ENCODE assay signal across 8 cellular contexts in the genomic region with DNA sequence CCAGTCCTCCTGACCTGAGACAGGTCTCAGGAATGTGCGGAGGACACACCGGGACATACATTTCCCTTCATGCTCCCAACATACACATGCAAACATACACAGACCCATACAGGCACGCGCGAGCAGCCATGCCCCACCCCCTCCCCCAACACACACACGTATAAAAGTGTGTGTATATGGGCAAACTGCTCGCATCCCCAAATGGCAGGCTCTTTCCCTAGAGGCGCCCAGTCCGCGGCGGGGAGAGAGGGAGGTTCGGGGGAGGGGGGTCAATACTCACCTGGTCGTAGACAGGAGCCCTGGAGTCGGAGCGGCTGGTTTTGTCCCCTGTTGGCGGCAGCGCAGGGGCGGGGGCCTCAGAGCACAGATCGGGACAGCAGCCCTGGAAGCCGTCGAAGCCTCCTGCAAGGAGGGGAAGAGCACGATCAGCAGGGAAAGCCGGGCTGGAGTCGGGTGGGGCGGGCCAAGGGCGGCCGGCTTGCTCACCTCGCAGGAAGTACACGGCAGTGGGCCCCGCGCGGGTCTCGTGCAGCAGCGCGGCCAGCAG. TPM values are rescaled to one million over a fixed set of nuclear protein-coding genes. Genes with fewer than 3 reads are reported as not detected.
A peak's percentile ranks its signal among the peaks of the same experiment; 100 is the strongest.
DNase-seq lines count a peak whose midpoint lies in the region; ATAC-seq, FAIRE-seq and TF ChIP-seq lines count a peak whose summit lies in the region.

No MANE protein-coding gene starts in this region.

- H3K36me3 ChIP-seq in kidney epithelial cell (ENCODE audit: control insufficient read depth, insufficient read depth, low read length) = no peaks in the 10 kb centered on the region

- no peak for TF ChIP-seq CTCF in kidney epithelial cell (IDR thresholded peaks at IDR 0.05; ENCODE audit: insufficient read depth, low read length, poor library complexity, severe bottlenecking)

- H3K4me3 ChIP-seq in kidney epithelial cell (ENCODE audit: low read depth, low read length) = peak overlapping the region; percentile 35

- peak; percentile 30 for FAIRE-seq in GM12892 (lab: Jason Lieb, UNC)

- ATAC-seq in stimulated activated naive CD8-positive, alpha-beta T cell treated with anti-CD3 and anti-CD28 coated beads, Interleukin-15, Interleukin-2, amounts not matched to agents 100 U/mL and 50 U/mL, for 24 hours = no peak
- ATAC-seq in HG02678 (IDR thresholded peaks at IDR 0.05; ENCODE audit: unreplicated experiment) = no peak

- DNase-seq in GM12892 (ENCODE audit: insufficient read length) = no peak
- peak; percentile 48 for DNase-seq in NCI-H146 treated with DMSO at 0.1 percent for 48 hours (lab: John Stamatoyannopoulos, UW; ENCODE audit: unreplicated experiment)
- DNase-seq in activated naive CD4-positive, alpha-beta T cell treated with anti-CD3 and anti-CD28 coated beads, Interleukin-2, amount 50 U/mL, for 16 hours = peak; percentile 63
- no peak for DNase-seq in kidney epithelial cell (ENCODE audit: low read depth)
- DNase-seq in stimulated activated naive CD8-positive, alpha-beta T cell treated with anti-CD3 and anti-CD28 coated beads, Interleukin-15, Interleukin-2, amounts not matched to agents 100 U/mL and 50 U/mL, for 24 hours = peak; percentile 57
- no peak for DNase-seq in A172 (ENCODE audit: low spot score)
- no peak for DNase-seq in NCI-H2196 (lab: John Stamatoyannopoulos, UW; ENCODE audit: unreplicated experiment)

- TF ChIP-seq POLR2A in GM12892 (IDR thresholded peaks at IDR 0.05; ENCODE audit: low read depth, low read length) = no peak

- H3K27me3 ChIP-seq in kidney epithelial cell (ENCODE audit: control insufficient read depth, insufficient read depth, low read length) = peaks cover 9% of the 10 kb centered on the region

RNA-seq across cellular contexts. Expression of a gene that starts 0.7 kb away (rescaled TPM):
- 160 TPM for polyA plus RNA-seq in GM12892 (2012; ENCODE audit: missing spikeins)
- total RNA-seq in kidney epithelial cell = 1.6 and 1.7 TPM in 2 replicates
- total RNA-seq in A172 (2014; rRNA removed; shearing (Covaris generic)) = 0.05 TPM in 1 of 2 replicates, not detected in the other

RNA-seq across cellular contexts. Expression of a gene that starts 6.3 kb away (rescaled TPM):
- polyA plus RNA-seq in GM12892 (2012; ENCODE audit: missing spikeins) = 1.3 TPM
- total RNA-seq in kidney epithelial cell = not detected in 2 replicates
- total RNA-seq in A172 (2014; rRNA removed; shearing (Covaris generic)) = not detected in 2 replicates

RNA-seq across cellular contexts. Expression of a gene that starts 28.2 kb away (rescaled TPM):
- polyA plus RNA-seq in GM12892 (2012; ENCODE audit: missing spikeins) = not detected
- total RNA-seq in kidney epithelial cell = 0.07 and 0.13 TPM in 2 replicates
- total RNA-seq in A172 (2014; rRNA removed; shearing (Covaris generic)) = not detected in 2 replicates

Comparison
In these comparisons a context has a peak if more than half of its experiments do, and no peak if none do; other contexts are left out.
1. DNase-seq: peak in NCI-H146 treated with DMSO at 0.1 percent for 48 hours (single experiment), activated naive CD4-positive, alpha-beta T cell treated with anti-CD3 and anti-CD28 coated beads, Interleukin-2, amount 50 U/mL, for 16 hours (single experiment) and stimulated activated naive CD8-positive, alpha-beta T cell treated with anti-CD3 and anti-CD28 coated beads, Interleukin-15, Interleukin-2, amounts not matched to agents 100 U/mL and 50 U/mL, for 24 hours (single experiment); none in GM12892 (single experiment), kidney epithelial cell (single experiment), A172 (single experiment) and NCI-H2196 (single experiment).